In genomic region chr11:34916014-34916809, GRCh38 we compare ENCODE assay signal across 8 cellular contexts. TPM values are rescaled to one million over a fixed set of nuclear protein-coding genes. Genes with fewer than 3 reads are reported as not detected.
DNase-seq lines count a peak whose midpoint lies in the region; ATAC-seq and TF ChIP-seq lines count a peak whose summit lies in the region.

Gene APIP, minus strand, starts transcription at chr11:34916379. Its CDS starts 95 bp downstream, at chr11:34916284.
Gene PDHX, plus strand, starts transcription at chr11:34916618. Its CDS starts 38 bp downstream, at chr11:34916656.

- H3K27me3 ChIP-seq in upper lobe of left lung, result no peaks in the 10 kb centered on the region

- TF ChIP-seq POLR2A in upper lobe of left lung (IDR thresholded peaks at IDR 0.05), result peak; percentile 73 to 99 (median 96)

- TF ChIP-seq EP300 in upper lobe of left lung (IDR thresholded peaks at IDR 0.05), result no peak

- peak within 1 kb of the TSS; percentile 90 for H3K27ac Mint-ChIP-seq in T-helper 1 cell treated with Interleukin-12 subunit alpha and Interleukin-12 subunit beta and Interleukin-4 antibody, amounts not matched to agents 30 μg/mL and 1 μg/mL, for 36 hours

- 0 to 1% methylated on average over 4 to 64 of the region's 76 CpGs for WGBS in upper lobe of left lung, 2 donors

- TF ChIP-seq CTCF in upper lobe of left lung (IDR thresholded peaks at IDR 0.05), result peak in 2 of 6 experiments; percentile 3 to 25

- peaks cover 11 to 22% (median 17%) of the 10 kb centered on the region in 4 donors for H3K4me1 ChIP-seq in upper lobe of left lung

- no peaks in the 10 kb centered on the region for H3K9me3 ChIP-seq in upper lobe of left lung

- H3K27me3 Mint-ChIP-seq in T-helper 1 cell treated with Interleukin-12 subunit alpha and Interleukin-12 subunit beta and Interleukin-4 antibody, amounts not matched to agents 30 μg/mL and 1 μg/mL, for 36 hours (ENCODE audit: low read depth), result no peaks in the 10 kb centered on the region

- intact Hi-C loops in left cardiac atrium (cut with DNase I) (no loop called here), posterior vena cava (cut with DNase I) (no loop called here)

- H3K4me3 ChIP-seq in upper lobe of left lung, result peak within 1 kb of the TSS; percentile 79 to 88 (median 84)

- ATAC-seq in GM18499 (IDR thresholded peaks at IDR 0.05; ENCODE audit: insufficient read depth, unreplicated experiment) (peak; percentile 78), HG02938 (IDR thresholded peaks at IDR 0.05; ENCODE audit: unreplicated experiment) (peak; percentile 84), left cardiac atrium (peak; percentile 93 to 97), upper lobe of left lung (ENCODE audit: low FRiP score in 2 of 2) (peak; percentile 96 to 99)

- H3K9me3 Mint-ChIP-seq in T-helper 1 cell treated with Interleukin-12 subunit alpha and Interleukin-12 subunit beta and Interleukin-4 antibody, amounts not matched to agents 30 μg/mL and 1 μg/mL, for 36 hours, result no peaks in the 10 kb centered on the region

- H3K27ac ChIP-seq in upper lobe of left lung, result peak within 1 kb of the TSS; percentile 91 to 97 (median 96)

- H3K4me1 Mint-ChIP-seq in T-helper 1 cell treated with Interleukin-12 subunit alpha and Interleukin-12 subunit beta and Interleukin-4 antibody, amounts not matched to agents 30 μg/mL and 1 μg/mL, for 36 hours (ENCODE audit: low read depth), result peaks cover 25% of the 10 kb centered on the region

- peaks cover 0 to 3% (median 0%) of the 10 kb centered on the region in 4 donors for H3K36me3 ChIP-seq in upper lobe of left lung

- H3K36me3 Mint-ChIP-seq in T-helper 1 cell treated with Interleukin-12 subunit alpha and Interleukin-12 subunit beta and Interleukin-4 antibody, amounts not matched to agents 30 μg/mL and 1 μg/mL, for 36 hours (ENCODE audit: low read depth), result peaks cover 12% of the 10 kb centered on the region

- DNase-seq in NCI-H1694 treated with DMSO at 0.1 percent for 48 hours (lab: John Stamatoyannopoulos, UW) (peak; percentile 84), amniotic stem cell (lab: John Stamatoyannopoulos, UW) (peak; percentile 98), left cardiac atrium (peak; percentile 99), posterior vena cava (ENCODE audit: low spot score) (peak; percentile 99), upper lobe of left lung (peak; percentile 100)

- peak within 1 kb of the TSS; percentile 95 for H3K4me3 Mint-ChIP-seq in T-helper 1 cell treated with Interleukin-12 subunit alpha and Interleukin-12 subunit beta and Interleukin-4 antibody, amounts not matched to agents 30 μg/mL and 1 μg/mL, for 36 hours

RNA-seq across cellular contexts. Expression of gene APIP, which starts in this region (rescaled TPM):
- total RNA-seq in left cardiac atrium (10 to 100 TPM; 19.8 to 30.4 TPM), posterior vena cava (10 to 100 TPM; 23.0 to 31.1 TPM), upper lobe of left lung (10 to 100 TPM in 4 of 6 donors, 1 to 10 TPM in 2; 4.2 to 47.4 (median 26.8) TPM)

RNA-seq across cellular contexts. Expression of gene PDHX, which starts in this region (rescaled TPM):
- 100 to 1,000 TPM in 1 of 2 donors, 10 to 100 TPM in 1; 92.1 to 115 TPM for total RNA-seq in left cardiac atrium
- 10 to 100 TPM; 26.9 to 28.2 TPM for total RNA-seq in posterior vena cava
- 10 to 100 TPM; 11.8 to 40.3 (median 32.3) TPM for total RNA-seq in upper lobe of left lung

Comparison
In these comparisons a context has a peak if more than half of its experiments do, and no peak if none do; other contexts are left out.
1. Peak in every context shown above with its lines: DNase-seq, ATAC-seq, H3K4me3 ChIP-seq and H3K27ac ChIP-seq.